13 cellular contexts compared by ENCODE assay signal in the genomic region with DNA sequence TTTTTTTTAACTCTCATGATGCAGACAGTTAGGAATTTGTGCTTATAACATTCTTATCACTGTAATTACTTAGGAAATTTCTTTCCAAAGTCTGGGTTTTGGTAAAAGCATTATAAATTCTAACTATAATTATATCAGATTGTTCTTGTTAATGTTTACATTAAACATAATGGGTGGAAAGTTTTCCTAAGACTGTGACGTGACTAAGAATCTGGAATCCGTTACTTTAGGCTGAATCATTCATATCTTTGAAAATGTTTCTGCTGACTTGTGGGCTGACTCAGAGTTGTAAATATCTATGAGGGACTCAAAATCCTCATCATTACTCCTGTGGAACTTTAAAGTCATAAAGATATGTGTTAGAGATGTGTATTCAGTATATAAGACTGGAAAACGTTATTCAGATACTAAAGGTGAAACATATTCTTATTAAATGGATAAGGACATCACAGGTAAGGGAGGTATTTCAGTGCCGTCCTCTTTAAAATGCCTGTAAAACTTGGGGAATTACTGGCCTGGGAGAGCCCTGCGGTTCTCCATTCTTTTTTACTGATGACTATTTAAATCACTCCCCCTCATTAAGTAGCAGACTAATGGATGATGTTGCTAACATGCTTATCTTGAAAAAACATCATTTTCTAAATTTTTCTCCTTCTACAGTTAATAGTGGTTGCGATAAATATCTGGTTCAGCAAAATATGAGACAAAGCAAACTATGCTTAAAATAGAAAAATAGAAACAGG.
A peak's percentile ranks its signal among the peaks of the same experiment; 100 is the strongest.
DNase-seq lines count a peak whose midpoint lies in the region; ATAC-seq and TF ChIP-seq lines count a peak whose summit lies in the region.
"Had no signal": no experiment of that assay in that cellular context is flagged by ENCODE, and none has a peak within 500 bp of the region (broad histone marks: within the 10 kb centered on the region; RNA-seq: fewer than 3 reads in every experiment).

No MANE protein-coding gene starts in this region.

- peak overlapping the region; percentile 27 for H3K4me3 ChIP-seq in AG04450 (ENCODE audit: low read depth, low read length)
- H3K4me3 ChIP-seq in choroid plexus epithelial cell (ENCODE audit: low read depth, low read length): peak overlapping the region; percentile 9
- H3K4me3 ChIP-seq in mesodermal cell (ENCODE audit: extremely low read depth, insufficient read depth, low read length, poor library complexity, severe bottlenecking): no peak overlapping the region
- H3K4me3 ChIP-seq: colonic mucosa had no signal

- CTCF ChIA-PET in AG04450 (lab: Charles Lee): no interaction called here

- no peaks in the 10 kb centered on the region for H3K36me3 ChIP-seq in mesodermal cell (ENCODE audit: control insufficient read depth, insufficient read depth, low read length)
- H3K36me3 ChIP-seq: colonic mucosa, neutrophil had no signal

- peaks cover 30% of the 10 kb centered on the region for H3K4me1 ChIP-seq in mesodermal cell (ENCODE audit: control insufficient read depth, insufficient read depth, low read length, poor library complexity, severe bottlenecking)
- H3K4me1 ChIP-seq: colonic mucosa had no signal

- H3K27me3 ChIP-seq in AG04450 (ENCODE audit: control insufficient read depth, insufficient read depth, low read length): no peaks in the 10 kb centered on the region
- H3K27me3 ChIP-seq: colonic mucosa, neutrophil had no signal

- peak; percentile 88 for DNase-seq in AG04450 (ENCODE audit: low read depth, low spot score)
- peak; percentile 94 for DNase-seq in M059J (ENCODE audit: low read depth)
- DNase-seq in choroid plexus epithelial cell (ENCODE audit: low read depth): peak; percentile 93
- DNase-seq in DMS79 treated with DMSO at 0.1 percent for 48 hours (lab: John Stamatoyannopoulos, UW): no peak
- DNase-seq: activated CD8-positive, alpha-beta memory T cell treated with anti-CD3 and anti-CD28 coated beads, Interleukin-2, amount 50 U/mL, for 48 hours; colonic mucosa; NCI-H526 treated with DMSO at 0.1 percent for 48 hours had no signal

- peak overlapping the region; percentile 88 for H3K27ac ChIP-seq in AG04450 (ENCODE audit: low read depth, low read length)
- H3K27ac ChIP-seq in mesodermal cell (ENCODE audit: low read depth, low read length, severe bottlenecking): peak overlapping the region; percentile 91
- H3K27ac ChIP-seq: KMS-11, neutrophil had no signal

- TF ChIP-seq CTCF in AG04450 (IDR thresholded peaks at IDR 0.05; ENCODE audit: low read depth, low read length) (no peak), choroid plexus epithelial cell (conservative IDR thresholded peaks at IDR 0.05; ENCODE audit: low read depth, low read length) (no peak)

- WGBS in mesodermal cell (ENCODE audit: insufficient coverage in 2 of 2), 2 experiments: 47% methylated on average over 2 of the region's 6 CpGs; no CpG with 5 or more reads in 1 of the 2 experiments

- H3K9me3 ChIP-seq in AG04450 (ENCODE audit: control insufficient read depth, insufficient read depth, low read length) (no peaks in the 10 kb centered on the region), mesodermal cell (ENCODE audit: control insufficient read depth, low read length) (no peaks in the 10 kb centered on the region)
- H3K9me3 ChIP-seq: colonic mucosa, neutrophil had no signal

- ATAC-seq in HG03571 (IDR thresholded peaks at IDR 0.05; ENCODE audit: unreplicated experiment) (no peak), GM18502 (IDR thresholded peaks at IDR 0.05; ENCODE audit: poor library complexity, unreplicated experiment) (no peak), HG03565 (IDR thresholded peaks at IDR 0.05; ENCODE audit: unreplicated experiment) (no peak)

- POLR2A ChIA-PET in AG04450 (lab: Yijun Ruan, JAX): no interaction called here
